15 cellular contexts compared by ENCODE assay signal in genomic region chr4:3246458-3247398, GRCh38. TPM values are rescaled to one million over a fixed set of nuclear protein-coding genes. Genes with fewer than 3 reads are reported as not detected.
DNase-seq lines count a peak whose midpoint lies in the region; ATAC-seq and TF ChIP-seq lines count a peak whose summit lies in the region.
"Had no signal": no experiment of that assay in that cellular context is flagged by ENCODE, and none has a peak within 500 bp of the region (broad histone marks: within the 10 kb centered on the region; RNA-seq: fewer than 3 reads in every experiment).

No MANE protein-coding gene starts in this region.

- TF ChIP-seq CTCF in HCT116 (IDR thresholded peaks at IDR 0.05 in 2 of 3, conservative IDR thresholded peaks at IDR 0.05 in 1 of 3; ENCODE audit: borderline replicate concordance in 1 of 3, insufficient read depth in 1 of 3, low read depth in 2 of 3, low read length in 2 of 3) (0 out of 6 replicates have a peak, but pooled peaks of 2 of the 3 experiments have one; percentile 16 to 18), VCaP (conservative IDR thresholded peaks at IDR 0.05) (0 out of 2 replicates have a peak, but pooled peaks have one; percentile 11), right lobe of liver (IDR thresholded peaks at IDR 0.05) (peak in 3 of 4 donors; percentile 15 to 31 (median 26))

- H3K36me3 ChIP-seq in BLaER1 treated with 17β-estradiol and CSF1 and Interleukin-3, amounts not matched to agents 10 nM and 100 nM, result peaks cover 0 to 12% (median 0%) of the 10 kb centered on the region in 11 experiments; a peak in 11 of 22 replicates
- H3K36me3 ChIP-seq in HCT116 (ENCODE audit: control insufficient read depth in 1 of 2, insufficient read depth in 2 of 2, low read length in 2 of 2) (no peaks in the 10 kb centered on the region), right lobe of liver (no peaks in the 10 kb centered on the region)

- no peak overlapping the region for H2AFZ ChIP-seq in HCT116 (ENCODE audit: low read depth, low read length, poor library complexity, severe bottlenecking)

- CTCF ChIA-PET in HCT116 (lab: Charles Lee), result interaction anchor here (0.6 kb wide), 1 partner anchor 100 kb away, joined by 3 read pairs; no protein-coding TSS in a partner anchor

- POLR2A ChIA-PET in HCT116 (lab: Charles Lee), result no interaction called here

- H3K27ac ChIP-seq in BLaER1 treated with 17β-estradiol and CSF1 and Interleukin-3, amounts not matched to agents 10 nM and 100 nM, result peak overlapping the region in 3 of 11 experiments; percentile 14 to 27 (median 17); a peak in 3 of 22 replicates
- H3K27ac ChIP-seq in HCT116 (ENCODE audit: low read depth, low read length), result no peak overlapping the region
- H3K27ac ChIP-seq in VCaP, result no peak overlapping the region
- no peak overlapping the region for H3K27ac ChIP-seq in right lobe of liver

- no peaks in the 10 kb centered on the region for H3K27me3 ChIP-seq in BLaER1 treated with 17β-estradiol and CSF1 and Interleukin-3, amounts not matched to agents 10 nM and 100 nM
- no peaks in the 10 kb centered on the region for H3K27me3 ChIP-seq in HCT116 (ENCODE audit: insufficient read depth, low read length)
- H3K27me3 ChIP-seq in right lobe of liver, result no peaks in the 10 kb centered on the region

- H4K20me1 ChIP-seq in BLaER1 treated with 17β-estradiol and CSF1 and Interleukin-3, amounts not matched to agents 10 nM and 100 nM, result peaks cover 0 to 91% (median 28%) of the 10 kb centered on the region in 11 experiments; a peak in 19 of 22 replicates
- no peaks in the 10 kb centered on the region for H4K20me1 ChIP-seq in HCT116 (ENCODE audit: insufficient read depth)

- H3K9me3 ChIP-seq in BLaER1 treated with 17β-estradiol and CSF1 and Interleukin-3, amounts not matched to agents 10 nM and 100 nM (replicated peaks in 1 of 11), result no peaks in the 10 kb centered on the region
- H3K9me3 ChIP-seq in HCT116 (ENCODE audit: control insufficient read depth in 1 of 2, insufficient read depth in 1 of 2, low read depth in 1 of 2, low read length in 2 of 2) (no peaks in the 10 kb centered on the region), right lobe of liver (no peaks in the 10 kb centered on the region)

- no CpG with 5 or more reads among the region's 16 CpGs for WGBS in right lobe of liver (ENCODE audit: insufficient coverage, low coverage, low lambda C conversion rate, missing lambda C conversion rate)

- no peaks in the 10 kb centered on the region for H3K9me2 ChIP-seq in HCT116 (ENCODE audit: insufficient read depth)

- intact Hi-C loops in HCT116 (cut with micrococcal nuclease) (no loop called here), right lobe of liver (cut with DNase I) (no loop called here)

- peaks cover 42 to 80% (median 65%) of the 10 kb centered on the region in 10 experiments for H3K4me1 ChIP-seq in BLaER1 treated with 17β-estradiol and CSF1 and Interleukin-3, amounts not matched to agents 10 nM and 100 nM
- no peaks in the 10 kb centered on the region for H3K4me1 ChIP-seq in HCT116 (ENCODE audit: control insufficient read depth in 1 of 2, insufficient read depth in 2 of 2, low read length in 2 of 2)
- no peaks in the 10 kb centered on the region for H3K4me1 ChIP-seq in right lobe of liver

- no peak for TF ChIP-seq RAD21 in HCT116 (IDR thresholded peaks at IDR 0.05; ENCODE audit: low read depth)

- BruUV-seq in HCT116 (replicated peaks; lab: Mats Ljungman, UMichigan), result no TSS peak

- no peak for DNase-seq in HCT116 (ENCODE audit: low read depth, low spot score)
- DNase-seq in right lobe of liver, result no peak
- no peak for DNase-seq in stimulated activated naive CD8-positive, alpha-beta T cell treated with anti-CD3 and anti-CD28 coated beads, Interleukin-15, Interleukin-2, amounts not matched to agents 100 U/mL and 50 U/mL, for 24 hours
- no peak for DNase-seq in NOMO-1 treated with DMSO at 0.1 percent for 48 hours (lab: John Stamatoyannopoulos, UW; ENCODE audit: unreplicated experiment)
- DNase-seq: activated CD4-positive, alpha-beta memory T cell treated with anti-CD3 and anti-CD28 coated beads for 36 hours; activated T-cell treated with anti-CD3 and anti-CD28 coated beads, Interleukin-2, amount 50 U/mL, for 72 hours; CD4-positive, alpha-beta memory T cell; cerebellar nuclear complex; H7; mammary epithelial cell; NCI-H1092; substantia nigra had no signal

- no peaks in the 10 kb centered on the region for H3K79me2 ChIP-seq in HCT116 (ENCODE audit: insufficient read depth, low read length)

- RAD21 ChIA-PET in HCT116 (lab: Charles Lee; ENCODE audit: low non-redundant PET in 1 of 2, low total read pairs in 2 of 2, uncharacterized antibody in 2 of 2, unreplicated experiment in 2 of 2), result no interaction called here

- ATAC-seq in HCT116 (peak; percentile 46; the same call in 1 of the 2 replicates), right lobe of liver (peak; percentile 11 to 54 (median 40)), HG02981 (IDR thresholded peaks at IDR 0.05; ENCODE audit: unreplicated experiment) (no peak)
- no peak for ATAC-seq in stimulated activated naive CD8-positive, alpha-beta T cell treated with anti-CD3 and anti-CD28 coated beads, Interleukin-15, Interleukin-2, amounts not matched to agents 100 U/mL and 50 U/mL, for 24 hours
- ATAC-seq: activated T-cell treated with anti-CD3 and anti-CD28 coated beads, Interleukin-2, amount 50 U/mL, for 72 hours had no signal

- TF ChIP-seq POLR2A in HCT116 (IDR thresholded peaks at IDR 0.05; ENCODE audit: borderline replicate concordance, extremely low read depth, insufficient read depth, insufficient read length), result no peak
- TF ChIP-seq POLR2A in right lobe of liver (IDR thresholded peaks at IDR 0.05), result no peak

- H3K9ac ChIP-seq in BLaER1 treated with 17β-estradiol and CSF1 and Interleukin-3, amounts not matched to agents 10 nM and 100 nM, result peak overlapping the region in 3 of 11 experiments; percentile 5 to 60 (median 15); a peak in 1 of 22 replicates
- H3K9ac ChIP-seq in HCT116 (ENCODE audit: low read length), result no peak overlapping the region

- H3K4me2 ChIP-seq in BLaER1 treated with 17β-estradiol and CSF1 and Interleukin-3, amounts not matched to agents 10 nM and 100 nM, result peak overlapping the region in 10 of 11 experiments; percentile 21 to 89 (median 80); a peak in 16 of 22 replicates
- no peak overlapping the region for H3K4me2 ChIP-seq in HCT116 (ENCODE audit: low read length)

- no peak overlapping the region for H3K4me3 ChIP-seq in BLaER1 treated with 17β-estradiol and CSF1 and Interleukin-3, amounts not matched to agents 10 nM and 100 nM
- no peak overlapping the region for H3K4me3 ChIP-seq in HCT116 (replicated peaks in 1 of 2; ENCODE audit: low read depth in 1 of 2, low read length in 2 of 2)
- no peak overlapping the region for H3K4me3 ChIP-seq in right lobe of liver

TF ChIP-seq in HCT116, 20 proteins besides CTCF, POLR2A, EP300 and RAD21 (continues in another document):
- TF ChIP-seq EGR1 (IDR thresholded peaks at IDR 0.05; ENCODE audit: low read depth) (no peak), ELF1 (IDR thresholded peaks at IDR 0.05; ENCODE audit: borderline replicate concordance, low read depth) (no peak), CBX3 (IDR thresholded peaks at IDR 0.05; ENCODE audit: low read depth) (no peak), SIN3A (IDR thresholded peaks at IDR 0.05; ENCODE audit: low read depth) (no peak), ZFX (IDR thresholded peaks at IDR 0.05) (no peak), TCF7L2 (IDR thresholded peaks at IDR 0.05; ENCODE audit: borderline replicate concordance, extremely low read depth, insufficient read depth, insufficient read length) (no peak), SRF (IDR thresholded peaks at IDR 0.05; ENCODE audit: low read depth) (no peak), MAX (IDR thresholded peaks at IDR 0.05) (no peak), REST (IDR thresholded peaks at IDR 0.05; ENCODE audit: low read depth) (no peak), CEBPB (IDR thresholded peaks at IDR 0.05; ENCODE audit: low read depth) (no peak)

RNA-seq across cellular contexts. Expression of gene MSANTD1, which starts 2.2 kb away (rescaled TPM):
- total RNA-seq in HCT116 (2021; ENCODE audit: unreplicated experiment) (0.71 TPM), right lobe of liver (under 1 TPM in 5 of 6 experiments, not detected in 1; 0.46 to 0.84 (median 0.64) TPM)
- polyA plus RNA-seq in HCT116 (2012), result 0.29 and 0.39 TPM in 2 replicates

RNA-seq across cellular contexts. Expression of gene RGS12, which starts 46.1 kb away (rescaled TPM):
- total RNA-seq in HCT116 (2021; ENCODE audit: unreplicated experiment) (22.2 TPM), right lobe of liver (10 to 100 TPM; 15.0 to 29.6 (median 22.1) TPM)
- 17.5 and 28.1 TPM in 2 replicates for polyA plus RNA-seq in HCT116 (2012)

Comparison
In these comparisons a context has a peak if more than half of its experiments do, and no peak if none do; other contexts are left out.
1. ATAC-seq: peak in HCT116 (single experiment) and right lobe of liver (4 of 4); none in HG02981 (single experiment) and stimulated activated naive CD8-positive, alpha-beta T cell treated with anti-CD3 and anti-CD28 coated beads, Interleukin-15, Interleukin-2, amounts not matched to agents 100 U/mL and 50 U/mL, for 24 hours (single experiment).
2. Peak in every context shown above with its lines, with median percentiles within 50 percentile points of each other: CTCF ChIP-seq.